23 cellular contexts compared by ENCODE assay signal in the genomic region with DNA sequence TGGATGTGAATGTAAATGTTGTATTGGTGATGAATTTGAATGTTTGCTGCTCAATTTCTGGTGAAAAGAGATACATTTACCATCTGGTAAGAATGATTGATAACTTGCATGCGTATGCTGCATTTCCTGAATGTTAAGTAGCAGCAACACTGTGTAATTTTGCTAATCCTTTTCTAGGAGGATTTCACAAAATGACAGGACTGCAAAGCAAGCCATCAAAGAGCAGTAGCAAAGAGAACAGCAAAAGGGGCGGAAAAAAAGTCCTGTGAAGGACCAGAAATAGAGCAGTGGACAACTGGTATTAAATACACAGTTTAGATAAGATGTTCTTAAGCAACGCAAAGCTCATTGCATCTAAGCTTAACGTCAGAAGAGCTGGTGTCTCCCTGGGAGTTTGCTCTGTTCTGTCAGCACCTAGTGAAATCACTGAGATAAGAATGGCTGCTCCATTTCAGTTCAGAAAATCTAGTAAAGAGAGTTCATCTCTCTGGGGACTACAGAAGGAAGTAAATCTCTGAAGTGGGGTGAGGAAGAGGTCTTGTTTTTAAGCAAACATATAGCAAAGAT. TPM values are rescaled to one million over a fixed set of nuclear protein-coding genes. Genes with fewer than 3 reads are reported as not detected.
"Had no signal": no experiment of that assay in that cellular context is flagged by ENCODE, and none has a peak within 500 bp of the region (broad histone marks: within the 10 kb centered on the region; RNA-seq: fewer than 3 reads in every experiment).

No MANE protein-coding gene starts in this region.

- H3K4me3 Mint-ChIP-seq: dendritic cell treated with granulocyte-macrophage colony-stimulating factor and Interleukin-4, amounts not matched to agents 40 ng/mL and 50 ng/mL, for 4 days; natural killer cell had no signal

- ATAC-seq: activated CD4-positive, CD25-positive, alpha-beta regulatory T cell treated with anti-CD3 and anti-CD28 coated beads, Interleukin-2, amount 50 U/mL, for 24 hours; lower lobe of right lung; natural killer cell had no signal

- H3K36me3 Mint-ChIP-seq: natural killer cell had no signal

- DNase-seq: activated CD4-positive, alpha-beta T cell treated with anti-CD3 and anti-CD28 coated beads, Interleukin-2, amount 50 U/mL, for 1 hour; activated CD8-positive, alpha-beta memory T cell treated with anti-CD3 and anti-CD28 coated beads, Interleukin-2, amount 50 U/mL, for 4 hours; activated effector memory CD4-positive, alpha-beta T cell treated with anti-CD3 and anti-CD28 coated beads, Interleukin-2, amount 50 U/mL, for 16 hours; activated naive CD4-positive, alpha-beta T cell treated with anti-CD3 and anti-CD28 coated beads, Interleukin-2, amount 50 U/mL, for 16 hours; activated T-cell treated with anti-CD3 and anti-CD28 coated beads, Interleukin-2, amount 50 U/mL, for 48 hours; effector CD8-positive, alpha-beta T cell; foreskin fibroblast; lower lobe of right lung; natural killer cell; nucleus accumbens; posterior cingulate gyrus; retina; stimulated activated CD4-positive, alpha-beta T cell treated with anti-CD3 and anti-CD28 coated beads, Interleukin-2, amount 100 ng/mL, for 24 hours; stimulated activated naive CD4-positive, alpha-beta T cell treated with Interleukin-2 at 50 U/mL for 16 hours; T-helper 1 cell; T1000; thyroid gland had no signal

- H3K9me3 ChIP-seq: ascending aorta, breast epithelium, esophagus muscularis mucosa, lower lobe of right lung, thyroid gland had no signal

- H3K4me1 Mint-ChIP-seq: natural killer cell had no signal

- H3K27ac ChIP-seq: ascending aorta, breast epithelium, esophagus muscularis mucosa, lower lobe of right lung, thyroid gland had no signal

- H3K36me3 ChIP-seq: ascending aorta, breast epithelium, esophagus muscularis mucosa, lower lobe of right lung, thyroid gland had no signal

- H3K27ac Mint-ChIP-seq: dendritic cell treated with granulocyte-macrophage colony-stimulating factor and Interleukin-4, amounts not matched to agents 40 ng/mL and 50 ng/mL, for 4 days; natural killer cell had no signal

- H3K4me3 ChIP-seq: ascending aorta, breast epithelium, esophagus muscularis mucosa, lower lobe of right lung, thyroid gland had no signal

- H3K4me1 ChIP-seq: ascending aorta, breast epithelium, lower lobe of right lung, thyroid gland had no signal

- H3K27me3 ChIP-seq: ascending aorta, breast epithelium, esophagus muscularis mucosa, thyroid gland had no signal

RNA-seq across cellular contexts. Expression of a gene that starts 23.5 kb away (rescaled TPM):
- total RNA-seq: glomerular endothelial cell had no signal
